Comparison of ENCODE assay signal across 27 cellular contexts in the genomic region with DNA sequence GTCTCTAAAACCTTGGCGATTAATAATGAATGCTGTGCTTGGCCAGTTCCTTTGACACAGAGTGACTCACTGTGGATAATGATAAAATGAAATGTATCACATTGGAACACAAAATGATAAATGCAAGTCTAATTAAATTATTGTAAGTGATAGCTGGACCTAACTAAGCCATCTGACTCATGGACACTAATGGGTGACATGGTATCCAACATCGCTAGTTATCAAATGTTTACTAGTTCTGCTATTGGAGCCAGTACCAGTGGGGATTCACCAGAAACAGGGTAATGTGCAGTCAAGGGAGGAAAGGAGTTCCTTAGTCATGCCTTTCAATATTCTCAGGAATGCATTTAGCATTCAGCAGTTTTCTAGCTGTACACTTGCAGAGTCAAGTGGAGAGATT.
A peak's percentile ranks its signal among the peaks of the same experiment; 100 is the strongest.
DNase-seq lines count a peak whose midpoint lies in the region; ATAC-seq and TF ChIP-seq lines count a peak whose summit lies in the region.
"Had no signal": no experiment of that assay in that cellular context is flagged by ENCODE, and none has a peak within 500 bp of the region (broad histone marks: within the 10 kb centered on the region; RNA-seq: fewer than 3 reads in every experiment).

No MANE protein-coding gene starts in this region.

- H3K9me2 ChIP-seq in PC-3 (replicated peaks; ENCODE audit: low read length) = no peaks in the 10 kb centered on the region

- CTCF ChIA-PET in PC-3 (lab: Charles Lee) (no interaction called here), WTC11 (lab: Charles Lee) (no interaction called here)

- no peak overlapping the region for H4K8ac ChIP-seq in neuronal stem cell (ENCODE audit: low read depth, low read length)

- no peak overlapping the region for H3K18ac ChIP-seq in neuronal stem cell (ENCODE audit: low read length)

- no peak overlapping the region for H3K14ac ChIP-seq in neuronal stem cell (ENCODE audit: low read length)

- H3K36me3 ChIP-seq in PC-3 (ENCODE audit: low read depth, low read length) (no peaks in the 10 kb centered on the region), neuronal stem cell (replicated peaks in 1 of 2; ENCODE audit: control insufficient read depth in 2 of 2, insufficient read depth in 2 of 2, low read length in 2 of 2) (no peaks in the 10 kb centered on the region), transverse colon (no peaks in the 10 kb centered on the region)
- H3K36me3 ChIP-seq: pancreas, SJSA1 had no signal

- H3K36me3 Mint-ChIP-seq in WTC11 = no peaks in the 10 kb centered on the region
- H3K36me3 Mint-ChIP-seq: natural killer cell treated with Interleukin-12 subunit alpha and Interleukin-12 subunit beta and Interleukin-15 and Interleukin-18, amount 100 ng/mL, for 72 hours had no signal

- intact Hi-C loops in PC-3 (cut with micrococcal nuclease) = no loop called here
- intact Hi-C loops in transverse colon (cut with DNase I; ENCODE audit: low total_unique reads) = no loop called here

- no peak for TF ChIP-seq POLR2A in transverse colon (IDR thresholded peaks at IDR 0.05)

- H3K27ac ChIP-seq in PC-3 (ENCODE audit: low read length) (no peak overlapping the region), neuronal stem cell (replicated peaks; ENCODE audit: low read length) (no peak overlapping the region), transverse colon (no peak overlapping the region)
- H3K27ac ChIP-seq: C4-2B, epithelial cell of prostate, pancreas, SJSA1 had no signal

- POLR2A ChIA-PET in PC-3 (lab: Charles Lee; ENCODE audit: unreplicated experiment) (no interaction called here), WTC11 (lab: Charles Lee) (no interaction called here)

- no peak overlapping the region for H3K4me3 Mint-ChIP-seq in WTC11
- H3K4me3 Mint-ChIP-seq: activated CD4-positive, alpha-beta T cell treated with anti-CD3 and anti-CD28 coated beads for 36 hours; activated naive CD8-positive, alpha-beta T cell treated with anti-CD3 and anti-CD28 coated beads, Interleukin-2, amount 50 U/mL, for 24 hours; natural killer cell treated with Interleukin-12 subunit alpha and Interleukin-12 subunit beta and Interleukin-15 and Interleukin-18, amount 100 ng/mL, for 72 hours; T-helper 1 cell treated with Interleukin-12 subunit alpha and Interleukin-12 subunit beta and Interleukin-4 antibody, amounts not matched to agents 30 μg/mL and 1 μg/mL, for 36 hours had no signal

- H3K9me3 ChIP-seq in PC-3 (ENCODE audit: low read length) = no peaks in the 10 kb centered on the region
- no peaks in the 10 kb centered on the region for H3K9me3 ChIP-seq in neuronal stem cell (replicated peaks in 1 of 2; ENCODE audit: control insufficient read depth in 2 of 2, insufficient read depth in 1 of 2, low read depth in 1 of 2, low read length in 2 of 2)
- no peaks in the 10 kb centered on the region for H3K9me3 ChIP-seq in transverse colon
- H3K9me3 ChIP-seq: HAP-1, mucosa of descending colon, pancreas, SJSA1 had no signal

- peak; percentile 29 for DNase-seq in AG10803 (ENCODE audit: low read depth)
- peak; percentile 46 for DNase-seq in PC-3
- DNase-seq in fibroblast of mammary gland (ENCODE audit: low read depth) = peak; percentile 69
- DNase-seq in neuronal stem cell (ENCODE audit: low spot score) = no peak
- no peak for DNase-seq in superior temporal gyrus (ENCODE audit: extremely low spot score)
- no peak for DNase-seq in WTC11 (ENCODE audit: low spot score)
- DNase-seq in transverse colon = no peak
- DNase-seq in DMS53 treated with DMSO at 0.1 percent for 48 hours (lab: John Stamatoyannopoulos, UW; ENCODE audit: unreplicated experiment) = no peak
- DNase-seq: activated CD4-positive, alpha-beta T cell treated with anti-CD3 and anti-CD28 coated beads for 36 hours; activated effector memory CD4-positive, alpha-beta T cell treated with anti-CD3 and anti-CD28 coated beads, Interleukin-2, amount 50 U/mL, for 16 hours; activated naive CD8-positive, alpha-beta T cell treated with anti-CD3 and anti-CD28 coated beads, Interleukin-2, amount 50 U/mL, for 24 hours; activated T-cell treated with anti-CD3 and anti-CD28 coated beads for 4 hours; Calu3; DND-41; mucosa of descending colon; NCI-H1105; NCI-H1930; NCI-H69; pancreas; trophoblast cell had no signal

- no peak overlapping the region for H2AK5ac ChIP-seq in neuronal stem cell (ENCODE audit: low read depth, low read length)

- no peak for TF ChIP-seq EP300 in transverse colon (IDR thresholded peaks at IDR 0.05; ENCODE audit: low read depth)

- peaks cover 9% of the 10 kb centered on the region for H3K9me3 Mint-ChIP-seq in WTC11
- H3K9me3 Mint-ChIP-seq: activated naive CD8-positive, alpha-beta T cell treated with anti-CD3 and anti-CD28 coated beads, Interleukin-2, amount 50 U/mL, for 24 hours; natural killer cell treated with Interleukin-12 subunit alpha and Interleukin-12 subunit beta and Interleukin-15 and Interleukin-18, amount 100 ng/mL, for 72 hours had no signal

- WGBS in neuronal stem cell (ENCODE audit: extremely low coverage in 2 of 2, insufficient read length in 2 of 2, insufficient replicate concordance in 1 of 2), 2 donors = no CpG with 5 or more reads among the region's 2 CpGs
- 84 to 88% methylated on average over 1 to 2 of the region's 2 CpGs for WGBS in transverse colon (ENCODE audit: low coverage in 1 of 2), 2 donors

- in situ Hi-C loops in transverse colon (cut with MboI; ENCODE audit: low pct_ligation_motif_present in 1 of 4, low pct_unique_long_range_greater_than_20kb in 1 of 4, low sequenced_read_pairs in 3 of 4) = no loop called here

- no peak overlapping the region for H4K91ac ChIP-seq in neuronal stem cell (ENCODE audit: low read depth, low read length, poor library complexity)

- H3K4ac ChIP-seq in neuronal stem cell (ENCODE audit: low read length) = no peak overlapping the region

- H3K9ac ChIP-seq in PC-3 (ENCODE audit: low read length) (no peak overlapping the region), neuronal stem cell (ENCODE audit: low read depth, low read length, poor library complexity) (no peak overlapping the region)

- H2BK15ac ChIP-seq in neuronal stem cell (ENCODE audit: low read length) = no peak overlapping the region

- H3K27me3 Mint-ChIP-seq in WTC11 (ENCODE audit: low read depth) = no peaks in the 10 kb centered on the region
- H3K27me3 Mint-ChIP-seq: activated naive CD8-positive, alpha-beta T cell treated with anti-CD3 and anti-CD28 coated beads, Interleukin-2, amount 50 U/mL, for 24 hours had no signal

- no peaks in the 10 kb centered on the region for H3F3A ChIP-seq in PC-3 (ENCODE audit: low read length, unreplicated experiment)

- peak overlapping the region; percentile 19; the same call in 1 of the 2 replicates for H2AFZ ChIP-seq in PC-3 (ENCODE audit: low read length)
- H2AFZ ChIP-seq in neuronal stem cell (ENCODE audit: low read length) = peak overlapping the region; percentile 38

- H3K4me3 ChIP-seq in AG10803 (ENCODE audit: low read length) (no peak overlapping the region), PC-3 (ENCODE audit: low read length) (no peak overlapping the region), fibroblast of mammary gland (ENCODE audit: control insufficient read depth, low read depth, low read length) (no peak overlapping the region), neuronal stem cell (ENCODE audit: low read length in 2 of 2) (no peak overlapping the region), transverse colon (no peak overlapping the region)
- H3K4me3 ChIP-seq: HAP-1, lung, mucosa of descending colon, pancreas, SJSA1 had no signal

- peaks cover 9% of the 10 kb centered on the region for H3K4me1 Mint-ChIP-seq in WTC11
- H3K4me1 Mint-ChIP-seq: activated CD4-positive, alpha-beta T cell treated with anti-CD3 and anti-CD28 coated beads for 36 hours; activated naive CD8-positive, alpha-beta T cell treated with anti-CD3 and anti-CD28 coated beads, Interleukin-2, amount 50 U/mL, for 24 hours had no signal

- no peak overlapping the region for H2BK120ac ChIP-seq in neuronal stem cell (ENCODE audit: low read depth, low read length)

- H3K27me3 ChIP-seq in PC-3 (ENCODE audit: low read length) (no peaks in the 10 kb centered on the region), neuronal stem cell (ENCODE audit: control insufficient read depth in 3 of 3, insufficient read depth in 3 of 3, low read depth in 1 of 3, low read length in 3 of 3) (no peaks in the 10 kb centered on the region), transverse colon (no peaks in the 10 kb centered on the region)
- H3K27me3 ChIP-seq: pancreas, SJSA1 had no signal

- H3K79me2 ChIP-seq in PC-3 (ENCODE audit: low read length) = no peaks in the 10 kb centered on the region

- no peak overlapping the region for H3K23ac ChIP-seq in neuronal stem cell (ENCODE audit: low read depth, low read length, poor library complexity)

- H2BK12ac ChIP-seq in neuronal stem cell (ENCODE audit: low read length) = no peak overlapping the region

- H4K20me1 ChIP-seq in PC-3 (ENCODE audit: low read length) = no peaks in the 10 kb centered on the region

- TF ChIP-seq CTCF in AG10803 (conservative IDR thresholded peaks at IDR 0.05; ENCODE audit: low read length) = no peak
- no peak for TF ChIP-seq CTCF in PC-3 (conservative IDR thresholded peaks at IDR 0.05; ENCODE audit: low read depth, low read length)
- no peak for TF ChIP-seq CTCF in fibroblast of mammary gland (conservative IDR thresholded peaks at IDR 0.05; ENCODE audit: control insufficient read depth, insufficient read depth, low read depth, low read length)
- no peak for TF ChIP-seq CTCF in WTC11 (IDR thresholded peaks at IDR 0.05)
- no peak for TF ChIP-seq CTCF in transverse colon (IDR thresholded peaks at IDR 0.05)

- no peak overlapping the region; the same call in 1 of the 2 replicates for H3K4me2 ChIP-seq in PC-3 (ENCODE audit: low read length)
- H3K4me2 ChIP-seq in neuronal stem cell (ENCODE audit: insufficient read depth, low read length, poor library complexity, severe bottlenecking) = no peak overlapping the region

- no peak overlapping the region for H3K27ac Mint-ChIP-seq in WTC11
- H3K27ac Mint-ChIP-seq: activated CD4-positive, alpha-beta T cell treated with anti-CD3 and anti-CD28 coated beads for 36 hours; activated naive CD8-positive, alpha-beta T cell treated with anti-CD3 and anti-CD28 coated beads, Interleukin-2, amount 50 U/mL, for 24 hours; natural killer cell treated with Interleukin-12 subunit alpha and Interleukin-12 subunit beta and Interleukin-15 and Interleukin-18, amount 100 ng/mL, for 72 hours; T-helper 1 cell treated with Interleukin-12 subunit alpha and Interleukin-12 subunit beta and Interleukin-4 antibody, amounts not matched to agents 30 μg/mL and 1 μg/mL, for 36 hours had no signal

- BruUV-seq in PC-3 (replicated peaks; lab: Mats Ljungman, UMichigan) = no TSS peak

- H3K4me1 ChIP-seq in PC-3 (ENCODE audit: insufficient read depth, low read length) = peaks cover 11% of the 10 kb centered on the region
- peaks cover 0 to 4% of the 10 kb centered on the region in 2 donors for H3K4me1 ChIP-seq in neuronal stem cell (ENCODE audit: control insufficient read depth in 2 of 2, insufficient read depth in 1 of 2, low read depth in 1 of 2, low read length in 2 of 2)
- no peaks in the 10 kb centered on the region for H3K4me1 ChIP-seq in transverse colon
- H3K4me1 ChIP-seq: pancreas, SJSA1 had no signal

- H3K79me1 ChIP-seq in neuronal stem cell (ENCODE audit: low read depth, low read length) = no peaks in the 10 kb centered on the region

- H2BK5ac ChIP-seq in neuronal stem cell (ENCODE audit: low read length) = no peak overlapping the region

- ATAC-seq in PC-3 (peak; percentile 73), WTC11 (no peak)
- ATAC-seq: activated CD4-positive, alpha-beta T cell treated with anti-CD3 and anti-CD28 coated beads for 36 hours; activated naive CD8-positive, alpha-beta T cell treated with anti-CD3 and anti-CD28 coated beads, Interleukin-2, amount 50 U/mL, for 24 hours; mucosa of descending colon; natural killer cell treated with Interleukin-12 subunit alpha and Interleukin-12 subunit beta and Interleukin-15 and Interleukin-18, amount 100 ng/mL, for 72 hours; pancreas had no signal

Comparison
In these comparisons a context has a peak if more than half of its experiments do, and no peak if none do; other contexts are left out.
1. DNase-seq: peak in AG10803 (single experiment), PC-3 (single experiment) and fibroblast of mammary gland (single experiment); none in neuronal stem cell (single experiment), superior temporal gyrus (single experiment), WTC11 (single experiment), transverse colon (single experiment) and DMS53 treated with DMSO at 0.1 percent for 48 hours (single experiment).